In the genomic region with DNA sequence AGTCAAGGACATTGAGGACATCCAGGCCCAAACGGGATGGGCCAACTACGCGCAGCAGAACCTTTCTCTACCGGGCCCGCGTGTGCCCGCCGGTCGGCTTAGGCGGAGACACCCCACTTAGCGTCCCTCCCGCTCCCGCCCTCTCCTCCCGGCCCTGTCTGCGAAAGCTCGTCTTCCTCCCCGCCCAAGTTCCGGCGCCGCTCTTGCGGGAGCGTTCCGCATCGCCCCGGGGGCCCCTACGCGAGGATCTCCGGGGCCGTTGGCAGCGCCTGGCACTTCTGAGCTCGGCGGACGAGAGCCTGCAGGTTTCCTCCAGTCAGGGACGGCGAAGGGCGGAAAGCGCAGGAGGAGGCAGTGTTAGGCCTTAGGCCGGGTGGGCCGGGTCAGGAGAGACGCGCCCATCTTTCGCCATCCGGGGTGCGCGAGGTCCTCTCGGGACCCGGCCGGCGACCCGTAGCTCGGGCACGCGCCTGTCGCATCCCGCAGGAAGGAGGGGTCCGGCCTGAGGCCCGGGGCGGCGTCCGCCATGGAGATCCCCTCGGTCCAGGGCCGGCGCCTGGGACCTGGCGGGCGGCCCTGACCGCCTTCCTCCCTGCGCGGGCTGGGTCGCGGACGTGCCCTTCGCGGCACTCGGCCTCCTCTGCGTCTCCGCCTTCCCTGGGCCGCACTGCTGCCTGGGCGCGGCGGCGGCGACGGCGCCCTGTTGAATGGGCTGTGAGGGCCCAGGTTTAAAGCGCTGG, we compare ENCODE assay signal across 8 cellular contexts. TPM values are rescaled to one million over a fixed set of nuclear protein-coding genes. Genes with fewer than 3 reads are reported as not detected.
DNase-seq lines count a peak whose midpoint lies in the region; ATAC-seq and TF ChIP-seq lines count a peak whose summit lies in the region.

Gene FEM1B, plus strand, starts transcription at position 141 of the 740 bp plus-strand sequence. CDS start 673 bp downstream, outside the sequence.

- WGBS in testis, 2 donors = 0 to 2% methylated on average over 30 to 60 of the region's 85 CpGs

- H3K9me3 Mint-ChIP-seq in activated naive CD4-positive, alpha-beta T cell treated with anti-CD3 and anti-CD28 coated beads, Interleukin-2, amount 50 U/mL, for 72 hours = no peaks in the 10 kb centered on the region

- intact Hi-C loops in testis (cut with DNase I; ENCODE audit: low total_unique reads) = no loop called here

- H3K9me3 ChIP-seq in osteoblast (ENCODE audit: low read depth, low read length) (no peaks in the 10 kb centered on the region), testis (no peaks in the 10 kb centered on the region)

- peak within 1 kb of the TSS; percentile 96 to 100 for H3K27ac Mint-ChIP-seq in activated naive CD4-positive, alpha-beta T cell treated with anti-CD3 and anti-CD28 coated beads, Interleukin-2, amount 50 U/mL, for 72 hours

- peak; percentile 55 for TF ChIP-seq CTCF in GM10266 (IDR thresholded peaks at IDR 0.05; ENCODE audit: control insufficient read depth, insufficient read depth, low read depth, missing control alignments)
- TF ChIP-seq CTCF in osteoblast (IDR thresholded peaks at IDR 0.05; ENCODE audit: extremely low read depth, low read depth, low read length) = no peak
- peak in 1 of 3 experiments; percentile 15 for TF ChIP-seq CTCF in testis (IDR thresholded peaks at IDR 0.05)

- H3K36me3 Mint-ChIP-seq in activated naive CD4-positive, alpha-beta T cell treated with anti-CD3 and anti-CD28 coated beads, Interleukin-2, amount 50 U/mL, for 72 hours = peaks cover 26 to 27% of the 10 kb centered on the region in 2 donors

- peaks cover 44% of the 10 kb centered on the region for H4K20me1 ChIP-seq in osteoblast (ENCODE audit: insufficient read depth, low read length)

- peaks cover 57% of the 10 kb centered on the region for H3K79me2 ChIP-seq in osteoblast (ENCODE audit: insufficient read depth, low read length)

- no peaks in the 10 kb centered on the region for H3K36me3 ChIP-seq in osteoblast (ENCODE audit: insufficient read depth, low read length)
- no peaks in the 10 kb centered on the region for H3K36me3 ChIP-seq in testis (ENCODE audit: low read depth, missing control alignments)

- ATAC-seq in HG02623 (IDR thresholded peaks at IDR 0.05; ENCODE audit: unreplicated experiment) = peak; percentile 78
- peak; percentile 74 to 85 for ATAC-seq in activated naive CD4-positive, alpha-beta T cell treated with anti-CD3 and anti-CD28 coated beads, Interleukin-2, amount 50 U/mL, for 72 hours

- H3K27me3 ChIP-seq in osteoblast (ENCODE audit: insufficient read depth, low read length) (no peaks in the 10 kb centered on the region), testis (no peaks in the 10 kb centered on the region)

- H3K27ac ChIP-seq in osteoblast (ENCODE audit: low read depth, low read length) (peak within 1 kb of the TSS; percentile 87), testis (peak within 1 kb of the TSS; percentile 99 to 100)

- H3K4me2 ChIP-seq in osteoblast (ENCODE audit: insufficient read depth, low read length) = peak within 1 kb of the TSS; percentile 97

- peak; percentile 90 for DNase-seq in GM10266 (ENCODE audit: extremely low spot score)
- DNase-seq in NCI-H1105 (lab: John Stamatoyannopoulos, UW) = peak; percentile 97
- DNase-seq in SKM-1 (lab: John Stamatoyannopoulos, UW; ENCODE audit: unreplicated experiment) = peak; percentile 82
- DNase-seq in activated naive CD4-positive, alpha-beta T cell treated with anti-CD3 and anti-CD28 coated beads, Interleukin-2, amount 50 U/mL, for 72 hours (ENCODE audit: low spot score in 2 of 2) = peak; percentile 82 to 85
- peak; percentile 54 for DNase-seq in glomerular endothelial cell (ENCODE audit: extremely low read depth, low read depth, low spot score)
- peak; percentile 94 for DNase-seq in osteoblast (ENCODE audit: insufficient read length, low spot score, missing footprints)
- DNase-seq in testis = peak; percentile 91

- H3K4me3 ChIP-seq in osteoblast (ENCODE audit: insufficient read depth, low read length) (peak within 1 kb of the TSS; percentile 91), testis (peak within 1 kb of the TSS; percentile 78 to 91)

- H3K4me1 ChIP-seq in osteoblast (ENCODE audit: insufficient read depth, low read length) = peaks cover 63% of the 10 kb centered on the region
- H3K4me1 ChIP-seq in testis = peaks cover 38% of the 10 kb centered on the region

- peak within 1 kb of the TSS; percentile 91 for H2AFZ ChIP-seq in osteoblast (ENCODE audit: low read length)

- peak; percentile 8 for TF ChIP-seq POLR2A in testis (IDR thresholded peaks at IDR 0.05)

RNA-seq across cellular contexts. Expression of gene FEM1B, which starts in this region (rescaled TPM):
- total RNA-seq in activated naive CD4-positive, alpha-beta T cell treated with anti-CD3 and anti-CD28 coated beads, Interleukin-2, amount 50 U/mL, for 72 hours = 10 to 100 TPM; 40.3 to 43.7 TPM
- 29.5 and 37.2 TPM in 2 replicates for total RNA-seq in glomerular endothelial cell
- 35.5 and 41.5 TPM in 2 replicates for total RNA-seq in osteoblast
- total RNA-seq in testis = 10 to 100 TPM; 65.8 to 86.3 TPM
- polyA plus RNA-seq in testis (ENCODE audit: insufficient read depth, low read depth, low replicate concordance) = 122 TPM

Comparison
In these comparisons a context has a peak if more than half of its experiments do, and no peak if none do; other contexts are left out.
1. Peak in every context shown above with its lines: DNase-seq, ATAC-seq, H3K4me3 ChIP-seq and H3K27ac ChIP-seq.